2 cellular contexts compared by ENCODE assay signal in genomic region chr11:69501891-69502860, GRCh38.
TF ChIP-seq lines count a peak whose summit lies in the region.

No MANE protein-coding gene starts in this region.

TF ChIP-seq in SK-N-SH, 30 proteins besides CTCF, POLR2A, EP300 and RAD21 (continued from another document):
- TF ChIP-seq TEAD4 (IDR thresholded peaks at IDR 0.05; ENCODE audit: borderline replicate concordance, insufficient read depth), result no peak
- TF ChIP-seq USF1 (IDR thresholded peaks at IDR 0.05; ENCODE audit: borderline replicate concordance, low read depth), result no peak
- no peak for TF ChIP-seq SIN3A (IDR thresholded peaks at IDR 0.05; ENCODE audit: borderline replicate concordance, low read depth, low read length)
- TF ChIP-seq FOXJ3 (CRISPR knock-in tag; IDR thresholded peaks at IDR 0.05), result no peak
- no peak for TF ChIP-seq RFX5 (IDR thresholded peaks at IDR 0.05; ENCODE audit: low read length)
- no peak for TF ChIP-seq POLR2AphosphoS5 (IDR thresholded peaks at IDR 0.05; ENCODE audit: low read depth, low read length)
- TF ChIP-seq NFIC (IDR thresholded peaks at IDR 0.05; ENCODE audit: borderline replicate concordance), result no peak
- no peak for TF ChIP-seq MXI1 (IDR thresholded peaks at IDR 0.05; ENCODE audit: low read depth, low read length)
- TF ChIP-seq SMC3 (IDR thresholded peaks at IDR 0.05; ENCODE audit: low read depth, low read length), result no peak
- TF ChIP-seq PBX3 (IDR thresholded peaks at IDR 0.05), result no peak
- TF ChIP-seq MAX (IDR thresholded peaks at IDR 0.05; ENCODE audit: low read depth), result no peak
- no peak for TF ChIP-seq CHD2 (IDR thresholded peaks at IDR 0.05; ENCODE audit: low read length, partially characterized antibody)
- TF ChIP-seq TAF1 (IDR thresholded peaks at IDR 0.05; ENCODE audit: borderline replicate concordance, low read depth, low read length), result no peak

TF ChIP-seq in SK-N-SH treated with all-trans-retinoic acid at 6 μM for 48 hours, 23 proteins besides CTCF, POLR2A, EP300 and RAD21 (continued from another document):
- TF ChIP-seq CSRNP3 (CRISPR knock-in tag; IDR thresholded peaks at IDR 0.05), result no peak
- no peak for TF ChIP-seq CSDC2 (CRISPR knock-in tag; IDR thresholded peaks at IDR 0.05)
- TF ChIP-seq SNAI2 (CRISPR knock-in tag; IDR thresholded peaks at IDR 0.05), result no peak
- no peak for TF ChIP-seq PPARA (CRISPR knock-in tag; IDR thresholded peaks at IDR 0.05; ENCODE audit: borderline replicate concordance)
- TF ChIP-seq GLIS3 (CRISPR knock-in tag; IDR thresholded peaks at IDR 0.05), result no peak
- no peak for TF ChIP-seq TCF4 (CRISPR knock-in tag; IDR thresholded peaks at IDR 0.05; ENCODE audit: borderline replicate concordance)
- no peak for TF ChIP-seq ZC3H10 (CRISPR knock-in tag; IDR thresholded peaks at IDR 0.05)
TF ChIP-seq in SK-N-SH treated with all-trans-retinoic acid at 6 μM for 48 hours: peak in this region for 0.
